In the genomic region with DNA sequence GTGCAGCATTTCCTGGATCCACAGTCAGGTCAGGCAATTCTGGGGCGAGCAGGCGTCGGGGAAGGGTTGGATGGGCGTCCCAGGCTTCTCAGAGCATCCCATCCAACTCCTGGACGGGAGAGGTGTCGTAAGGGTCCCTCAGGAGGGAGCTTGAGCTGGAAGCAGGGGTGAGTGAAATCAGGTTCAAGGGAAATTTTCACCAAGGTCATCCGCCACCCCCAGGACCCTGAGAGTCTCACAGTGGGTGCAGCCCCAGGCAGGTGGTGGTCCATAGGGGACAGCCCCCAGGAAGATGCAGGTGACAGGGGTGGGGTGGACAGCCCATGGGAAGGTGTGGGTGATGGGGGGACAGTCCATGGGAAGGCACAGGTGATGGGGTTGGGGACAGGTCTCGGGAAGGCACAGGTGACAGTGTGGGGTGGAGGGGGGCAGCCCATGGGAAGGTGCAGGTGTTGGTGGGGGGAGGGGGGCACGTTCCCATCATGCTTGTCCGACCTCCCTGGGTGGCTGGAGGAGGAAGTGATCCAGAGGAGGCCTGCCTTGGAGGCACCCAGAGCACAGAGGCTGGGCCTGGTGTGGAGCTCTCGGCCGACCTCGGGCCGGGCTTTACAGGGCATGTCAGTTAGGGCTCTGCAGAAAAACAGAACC, we compare ENCODE assay signal across 15 cellular contexts. TPM values are rescaled to one million over a fixed set of nuclear protein-coding genes. Genes with fewer than 3 reads are reported as not detected.
DNase-seq lines count a peak whose midpoint lies in the region; ATAC-seq and TF ChIP-seq lines count a peak whose summit lies in the region.
"Had no signal": no experiment of that assay in that cellular context is flagged by ENCODE, and none has a peak within 500 bp of the region (broad histone marks: within the 10 kb centered on the region; RNA-seq: fewer than 3 reads in every experiment).

No MANE protein-coding gene starts in this region.

- no peak overlapping the region for H2BK15ac ChIP-seq in mesenchymal stem cell (ENCODE audit: low read depth, poor library complexity, severe bottlenecking)

- in situ Hi-C loops in GM13977 (cut with MboI; ENCODE audit: low pct_unique_long_range_greater_than_20kb, low sequenced_read_pairs, unreplicated experiment) = no loop called here

- peak overlapping the region; percentile 85 for H3K27ac Mint-ChIP-seq in activated CD8-positive, alpha-beta memory T cell treated with anti-CD3 and anti-CD28 coated beads, Interleukin-2, amount 10 ng/mL, durations not matched to agents 7 days and 5 days

- peak overlapping the region in 1 of 2 experiments; percentile 39 for H3K14ac ChIP-seq in mesenchymal stem cell (ENCODE audit: low read length in 2 of 2)

- H3K27ac ChIP-seq in right atrium auricular region (no peak overlapping the region), mesenchymal stem cell (ENCODE audit: low read length, poor library complexity, severe bottlenecking) (no peak overlapping the region), vagina (no peak overlapping the region)
- H3K27ac ChIP-seq: dorsolateral prefrontal cortex had no signal

- H3K4ac ChIP-seq in mesenchymal stem cell (ENCODE audit: low read depth in 1 of 2, low read length in 2 of 2) = no peak overlapping the region

- DNase-seq in right atrium auricular region (ENCODE audit: low spot score) = peak; percentile 43
- DNase-seq in cardiac septum (ENCODE audit: low spot score) = no peak
- DNase-seq in activated CD8-positive, alpha-beta memory T cell treated with anti-CD3 and anti-CD28 coated beads, Interleukin-2, amount 10 ng/mL, durations not matched to agents 7 days and 5 days = peak; percentile 37
- no peak for DNase-seq in mesenchymal stem cell
- DNase-seq in vagina (ENCODE audit: extremely low spot score in 2 of 2) = peak; percentile 55 to 79
- DNase-seq in GM13977 (ENCODE audit: low spot score) = no peak
- DNase-seq in NCI-H2227 (lab: John Stamatoyannopoulos, UW; ENCODE audit: unreplicated experiment) = no peak
- DNase-seq: anterior cingulate cortex; BE2C; DND-41; KBM-7; stimulated activated CD4-positive, alpha-beta T cell treated with anti-CD3 and anti-CD28 coated beads, Interleukin-1b, Interleukin-23, amount 100 ng/mL, for 48 hours; T-helper 9 cell had no signal

- peaks cover 74% of the 10 kb centered on the region for H3K4me1 Mint-ChIP-seq in activated CD8-positive, alpha-beta memory T cell treated with anti-CD3 and anti-CD28 coated beads, Interleukin-2, amount 10 ng/mL, durations not matched to agents 7 days and 5 days

- no peak overlapping the region for H3K4me3 ChIP-seq in right atrium auricular region
- no peak overlapping the region for H3K4me3 ChIP-seq in mesenchymal stem cell (ENCODE audit: insufficient read depth in 1 of 2, low read depth in 1 of 2, low read length in 2 of 2)
- H3K4me3 ChIP-seq in vagina = no peak overlapping the region
- H3K4me3 ChIP-seq: dorsolateral prefrontal cortex had no signal

- TF ChIP-seq CTCF in right atrium auricular region (IDR thresholded peaks at IDR 0.05) (no peak), vagina (IDR thresholded peaks at IDR 0.05) (no peak), GM13977 (IDR thresholded peaks at IDR 0.05; ENCODE audit: extremely low read depth, insufficient read depth, missing control alignments) (no peak)

- peak overlapping the region in 1 of 2 experiments; percentile 70 for H2BK12ac ChIP-seq in mesenchymal stem cell (ENCODE audit: low read length in 2 of 2)

- H3K79me1 ChIP-seq in mesenchymal stem cell (replicated peaks; ENCODE audit: low read length, poor library complexity, severe bottlenecking) = no peaks in the 10 kb centered on the region

- H3K9me3 Mint-ChIP-seq in activated CD8-positive, alpha-beta memory T cell treated with anti-CD3 and anti-CD28 coated beads, Interleukin-2, amount 10 ng/mL, durations not matched to agents 7 days and 5 days (ENCODE audit: low read depth) = no peaks in the 10 kb centered on the region

- intact Hi-C loops in cardiac septum (cut with DNase I) (no loop called here), vagina (cut with DNase I) (no loop called here)

- H3K23ac ChIP-seq in mesenchymal stem cell (ENCODE audit: low read length in 2 of 2) = no peak overlapping the region

- no peak overlapping the region for H3K4me3 Mint-ChIP-seq in activated CD8-positive, alpha-beta memory T cell treated with anti-CD3 and anti-CD28 coated beads, Interleukin-2, amount 10 ng/mL, durations not matched to agents 7 days and 5 days

- peaks cover 37% of the 10 kb centered on the region for H3K36me3 Mint-ChIP-seq in activated CD8-positive, alpha-beta memory T cell treated with anti-CD3 and anti-CD28 coated beads, Interleukin-2, amount 10 ng/mL, durations not matched to agents 7 days and 5 days

- CTCF ChIA-PET in activated CD8-positive, alpha-beta memory T cell treated with anti-CD3 and anti-CD28 coated beads, Interleukin-2, amount 10 ng/mL, durations not matched to agents 7 days and 5 days (lab: Charles Lee) = interaction anchor here (1.2 to 2.9 kb wide), 3 partner anchors 9 to 76 kb away, joined by 3 to 21 read pairs (median 7); no protein-coding TSS in a partner anchor

- no peak overlapping the region for H3K18ac ChIP-seq in mesenchymal stem cell (ENCODE audit: low read depth in 1 of 2, low read length in 2 of 2)

- no peak for TF ChIP-seq POLR2A in vagina (IDR thresholded peaks at IDR 0.05)

- H4K8ac ChIP-seq in mesenchymal stem cell (ENCODE audit: low read length) = peak overlapping the region; percentile 79

- no peak for ATAC-seq in activated CD8-positive, alpha-beta memory T cell treated with anti-CD3 and anti-CD28 coated beads, Interleukin-2, amount 10 ng/mL, durations not matched to agents 7 days and 5 days
- no peak for ATAC-seq in HG03469 (IDR thresholded peaks at IDR 0.05; ENCODE audit: unreplicated experiment)

- peaks cover 0 to 12% of the 10 kb centered on the region in 2 donors for H3K9me3 ChIP-seq in right atrium auricular region
- peaks cover 15% of the 10 kb centered on the region for H3K9me3 ChIP-seq in mesenchymal stem cell (ENCODE audit: control insufficient read depth, low read length)
- H3K9me3 ChIP-seq in vagina = no peaks in the 10 kb centered on the region
- H3K9me3 ChIP-seq: BE2C had no signal

- H2BK120ac ChIP-seq in mesenchymal stem cell (ENCODE audit: low read depth, low read length) = no peak overlapping the region

- H3K27me3 ChIP-seq in right atrium auricular region (peaks cover 0 to 3% of the 10 kb centered on the region in 2 donors), mesenchymal stem cell (ENCODE audit: control insufficient read depth in 1 of 2, insufficient read depth in 1 of 2, low read length in 2 of 2) (no peaks in the 10 kb centered on the region), vagina (no peaks in the 10 kb centered on the region)
- H3K27me3 ChIP-seq: BE2C had no signal

- no peak overlapping the region for H2BK5ac ChIP-seq in mesenchymal stem cell (ENCODE audit: low read depth, low read length, poor library complexity, severe bottlenecking)

- H3K4me2 ChIP-seq in mesenchymal stem cell (ENCODE audit: low read length, poor library complexity, severe bottlenecking) = no peak overlapping the region

- no peaks in the 10 kb centered on the region for H3K36me3 ChIP-seq in right atrium auricular region
- peaks cover 6 to 18% of the 10 kb centered on the region in 2 experiments for H3K36me3 ChIP-seq in mesenchymal stem cell (ENCODE audit: control insufficient read depth in 1 of 2, insufficient read depth in 2 of 2, low read depth in 1 of 2, low read length in 2 of 2)
- H3K36me3 ChIP-seq in vagina = no peaks in the 10 kb centered on the region
- H3K36me3 ChIP-seq: BE2C had no signal

- H3K4me1 ChIP-seq in right atrium auricular region (peaks cover 0 to 14% of the 10 kb centered on the region in 2 donors), mesenchymal stem cell (ENCODE audit: control insufficient read depth, insufficient read depth, low read depth, low read length) (peaks cover 39% of the 10 kb centered on the region), vagina (peaks cover 39% of the 10 kb centered on the region)
- H3K4me1 ChIP-seq: BE2C had no signal

- H2AFZ ChIP-seq in mesenchymal stem cell (ENCODE audit: low read depth, low read length) = no peak overlapping the region

- peak overlapping the region; percentile 25 for H4K91ac ChIP-seq in mesenchymal stem cell (ENCODE audit: low read length)

- no peaks in the 10 kb centered on the region for H3K27me3 Mint-ChIP-seq in activated CD8-positive, alpha-beta memory T cell treated with anti-CD3 and anti-CD28 coated beads, Interleukin-2, amount 10 ng/mL, durations not matched to agents 7 days and 5 days

- no peak overlapping the region for H3K9ac ChIP-seq in mesenchymal stem cell (ENCODE audit: low read length)

- H2AK5ac ChIP-seq in mesenchymal stem cell (ENCODE audit: low read length, severe bottlenecking) = no peak overlapping the region

- 92% methylated on average over 14 of the region's 14 CpGs for WGBS in mesenchymal stem cell

RNA-seq across cellular contexts. Expression of a gene that starts 48.9 kb away (rescaled TPM):
- under 1 TPM; 0.12 to 0.30 TPM for total RNA-seq in right atrium auricular region
- total RNA-seq in cardiac septum = 0.73 TPM
- 10 to 100 TPM; 56.8 to 64.0 TPM for total RNA-seq in activated CD8-positive, alpha-beta memory T cell treated with anti-CD3 and anti-CD28 coated beads, Interleukin-2, amount 10 ng/mL, durations not matched to agents 7 days and 5 days
- polyA plus RNA-seq in mesenchymal stem cell (2013, experiment 1 of 2) = 12.1 TPM
- polyA plus RNA-seq in mesenchymal stem cell (2013, experiment 2 of 2) = 12.0 TPM
- total RNA-seq in vagina = 11.3 TPM

Comparison
In these comparisons a context has a peak if more than half of its experiments do, and no peak if none do; other contexts are left out.
1. DNase-seq: peak in right atrium auricular region (single experiment), activated CD8-positive, alpha-beta memory T cell treated with anti-CD3 and anti-CD28 coated beads, Interleukin-2, amount 10 ng/mL, durations not matched to agents 7 days and 5 days (single experiment) and vagina (2 of 2); none in cardiac septum (single experiment), mesenchymal stem cell (single experiment), GM13977 (single experiment) and NCI-H2227 (single experiment).